In genomic region chrX:101347859-101348451, GRCh38 we compare ENCODE assay signal across 8 cellular contexts. TPM values are rescaled to one million over a fixed set of nuclear protein-coding genes. Genes with fewer than 3 reads are reported as not detected.
DNase-seq lines count a peak whose midpoint lies in the region; ATAC-seq, FAIRE-seq and TF ChIP-seq lines count a peak whose summit lies in the region.

No MANE protein-coding gene starts in this region.

- peak overlapping the region; percentile 90 for H3K4me3 Mint-ChIP-seq in type B pancreatic cell

- H3K27me3 ChIP-seq in lower lobe of right lung (ENCODE audit: low read depth) = no peaks in the 10 kb centered on the region

- no peak for FAIRE-seq in H54 (lab: Jason Lieb, UNC)

- ATAC-seq in GM19463 (IDR thresholded peaks at IDR 0.05; ENCODE audit: unreplicated experiment) (peak; percentile 0), lower lobe of right lung (peak; percentile 30 to 35)

- peaks cover 5% of the 10 kb centered on the region for H3K4me1 Mint-ChIP-seq in type B pancreatic cell (ENCODE audit: unreplicated experiment)

- no peaks in the 10 kb centered on the region for H3K36me3 ChIP-seq in lower lobe of right lung

- no peaks in the 10 kb centered on the region for H3K4me1 ChIP-seq in lower lobe of right lung

- no peaks in the 10 kb centered on the region for H3K9me3 Mint-ChIP-seq in type B pancreatic cell

- H3K4me3 ChIP-seq in AG09309 (ENCODE audit: control insufficient read depth, low read depth, low read length) = peak overlapping the region; percentile 89
- H3K4me3 ChIP-seq in LNCaP clone FGC (ENCODE audit: low read depth, low read length) = peak overlapping the region; percentile 82
- H3K4me3 ChIP-seq in choroid plexus epithelial cell (ENCODE audit: low read depth, low read length) = peak overlapping the region; percentile 82
- peak overlapping the region; percentile 67 for H3K4me3 ChIP-seq in lower lobe of right lung

- no peaks in the 10 kb centered on the region for H3K27me3 Mint-ChIP-seq in type B pancreatic cell

- intact Hi-C loops in lower lobe of right lung (cut with DNase I) = no loop called here

- DNase-seq in AG09309 (ENCODE audit: low read depth) = no peak
- DNase-seq in LNCaP clone FGC (ENCODE audit: low read depth) = no peak
- DNase-seq in choroid plexus epithelial cell (ENCODE audit: low read depth) = peak; percentile 34
- DNase-seq in lower lobe of right lung = no peak
- DNase-seq in type B pancreatic cell (ENCODE audit: extremely low spot score, unreplicated experiment) = no peak
- DNase-seq in H54 (ENCODE audit: insufficient read length, low spot score) = no peak
- DNase-seq in NCI-H748 treated with DMSO at 0.1 percent for 48 hours (lab: John Stamatoyannopoulos, UW) = no peak

- H3K36me3 Mint-ChIP-seq in type B pancreatic cell = no peaks in the 10 kb centered on the region

- no peak for TF ChIP-seq POLR2A in H54 (IDR thresholded peaks at IDR 0.05; ENCODE audit: low read depth, low read length)

- H3K27ac ChIP-seq in lower lobe of right lung = peak overlapping the region; percentile 81

- H3K9me3 ChIP-seq in lower lobe of right lung = no peaks in the 10 kb centered on the region

- no peak for TF ChIP-seq CTCF in AG09309 (IDR thresholded peaks at IDR 0.05; ENCODE audit: control insufficient read depth, insufficient read depth, low read depth, low read length, missing control alignments)
- no peak for TF ChIP-seq CTCF in LNCaP clone FGC (IDR thresholded peaks at IDR 0.05; ENCODE audit: control insufficient read depth, extremely low read depth, insufficient read depth)
- no peak for TF ChIP-seq CTCF in choroid plexus epithelial cell (conservative IDR thresholded peaks at IDR 0.05; ENCODE audit: low read depth, low read length)
- TF ChIP-seq CTCF in lower lobe of right lung (IDR thresholded peaks at IDR 0.05) = no peak
- no peak for TF ChIP-seq CTCF in type B pancreatic cell (conservative IDR thresholded peaks at IDR 0.05)

- peak overlapping the region; percentile 71 for H3K27ac Mint-ChIP-seq in type B pancreatic cell

RNA-seq across cellular contexts. Expression of gene TIMM8A, which starts 0.6 kb away (rescaled TPM):
- total RNA-seq in lower lobe of right lung = 6.6 TPM
- total RNA-seq in type B pancreatic cell (ENCODE audit: low replicate concordance) = 22.1 and 22.4 TPM in 2 replicates

RNA-seq across cellular contexts. Expression of gene BTK, which starts 38.0 kb away (rescaled TPM):
- total RNA-seq in lower lobe of right lung (62.8 TPM), type B pancreatic cell (ENCODE audit: low replicate concordance) (0.34 and 0.38 TPM in 2 replicates)

RNA-seq across cellular contexts. Expression of gene RPL36A, which starts 42.9 kb away (rescaled TPM):
- total RNA-seq in lower lobe of right lung = 154 TPM
- total RNA-seq in type B pancreatic cell (ENCODE audit: low replicate concordance) = 329 and 338 TPM in 2 replicates

RNA-seq across cellular contexts. Expression of gene TAF7L, which starts 56.8 kb away (rescaled TPM):
- total RNA-seq in lower lobe of right lung (not detected), type B pancreatic cell (ENCODE audit: low replicate concordance) (0.21 TPM in 1 of 2 replicates, not detected in the other)

RNA-seq across cellular contexts. Expression of gene GLA, which starts 59.8 kb away (rescaled TPM):
- total RNA-seq in lower lobe of right lung = 51.1 TPM
- 39.5 and 44.8 TPM in 2 replicates for total RNA-seq in type B pancreatic cell (ENCODE audit: low replicate concordance)

Comparison
In these comparisons a context has a peak if more than half of its experiments do, and no peak if none do; other contexts are left out.
1. RNA of gene BTK, which starts 38.0 kb away (total RNA-seq): 62.8 TPM in lower lobe of right lung (single experiment); 0.34 to 0.38 TPM in type B pancreatic cell; every median in the first group is over 10 times any median in the second.
2. Peak in every context shown above with its lines, with median percentiles within 50 percentile points of each other: H3K4me3 ChIP-seq.